Comparison of ENCODE assay signal across 19 cellular contexts in the genomic region with DNA sequence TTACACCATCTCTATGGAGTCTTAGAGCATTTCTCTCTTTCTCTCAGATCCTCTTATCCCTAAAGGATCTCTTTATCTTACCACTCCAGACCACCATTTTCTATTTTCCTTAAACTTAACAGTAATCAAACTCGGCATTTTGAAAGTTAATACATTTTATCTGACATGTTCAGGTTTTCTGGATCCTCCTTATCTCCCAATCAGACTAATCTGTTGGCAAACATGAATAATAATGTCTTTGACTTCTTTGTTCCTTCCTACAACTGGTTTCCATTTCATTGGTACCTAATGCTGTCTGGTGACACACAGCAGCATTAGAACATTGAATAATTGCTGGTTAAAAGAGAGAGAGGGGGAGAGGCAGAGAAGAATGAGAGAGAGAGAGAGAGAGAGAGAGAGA.
DNase-seq lines count a peak whose midpoint lies in the region; FAIRE-seq and TF ChIP-seq lines count a peak whose summit lies in the region.
"Had no signal": no experiment of that assay in that cellular context is flagged by ENCODE, and none has a peak within 500 bp of the region (broad histone marks: within the 10 kb centered on the region; RNA-seq: fewer than 3 reads in every experiment).

No MANE protein-coding gene starts in this region.

- CTCF ChIA-PET in SK-N-SH (lab: Yijun Ruan, JAX): no interaction called here

- H2BK120ac ChIP-seq in mesendoderm (ENCODE audit: low read depth, low read length): no peak overlapping the region
- no peak overlapping the region for H2BK120ac ChIP-seq in neuronal stem cell (ENCODE audit: low read depth, low read length)

- no peak overlapping the region for H2BK12ac ChIP-seq in neuronal stem cell (ENCODE audit: low read length)

- TF ChIP-seq RAD21 in SK-N-SH (IDR thresholded peaks at IDR 0.05; ENCODE audit: low read length): no peak

- H3K9me3 ChIP-seq in SK-N-SH: no peaks in the 10 kb centered on the region
- H3K9me3 ChIP-seq in neuronal stem cell (replicated peaks in 1 of 2; ENCODE audit: control insufficient read depth in 2 of 2, insufficient read depth in 1 of 2, low read depth in 1 of 2, low read length in 2 of 2): peaks cover 0 to 4% of the 10 kb centered on the region in 2 donors
- H3K9me3 ChIP-seq in uterus: no peaks in the 10 kb centered on the region
- no peaks in the 10 kb centered on the region for H3K9me3 ChIP-seq in esophagus squamous epithelium

- no peaks in the 10 kb centered on the region for H3K36me3 ChIP-seq in SK-N-SH (replicated peaks in 1 of 2; ENCODE audit: control insufficient read depth in 1 of 2, insufficient read depth in 2 of 2, low read length in 1 of 2)
- no peaks in the 10 kb centered on the region for H3K36me3 ChIP-seq in mesendoderm (ENCODE audit: control insufficient read depth, insufficient read depth, low read length)
- H3K36me3 ChIP-seq in neuronal stem cell (replicated peaks in 1 of 2; ENCODE audit: control insufficient read depth in 2 of 2, insufficient read depth in 2 of 2, low read length in 2 of 2): no peaks in the 10 kb centered on the region
- no peaks in the 10 kb centered on the region for H3K36me3 ChIP-seq in uterus
- H3K36me3 ChIP-seq in esophagus squamous epithelium: no peaks in the 10 kb centered on the region
- H3K36me3 ChIP-seq: BLaER1 had no signal

- no peak overlapping the region for H2AK5ac ChIP-seq in mesendoderm (ENCODE audit: low read length)
- H2AK5ac ChIP-seq in neuronal stem cell (ENCODE audit: low read depth, low read length): no peak overlapping the region

- H3K79me1 ChIP-seq in mesendoderm (ENCODE audit: low read length): no peaks in the 10 kb centered on the region
- no peaks in the 10 kb centered on the region for H3K79me1 ChIP-seq in neuronal stem cell (ENCODE audit: low read depth, low read length)

- no peaks in the 10 kb centered on the region for H3K27me3 ChIP-seq in SK-N-SH (ENCODE audit: insufficient read depth)
- no peaks in the 10 kb centered on the region for H3K27me3 ChIP-seq in mesendoderm (ENCODE audit: insufficient read depth, low read length, poor library complexity)
- no peaks in the 10 kb centered on the region for H3K27me3 ChIP-seq in neuronal stem cell (ENCODE audit: control insufficient read depth in 3 of 3, insufficient read depth in 3 of 3, low read depth in 1 of 3, low read length in 3 of 3)
- H3K27me3 ChIP-seq in uterus: no peaks in the 10 kb centered on the region
- no peaks in the 10 kb centered on the region for H3K27me3 ChIP-seq in esophagus squamous epithelium
- H3K27me3 ChIP-seq: BLaER1 had no signal

- H3K9ac ChIP-seq in SK-N-SH: no peak overlapping the region
- no peak overlapping the region for H3K9ac ChIP-seq in mesendoderm (ENCODE audit: low read length)
- H3K9ac ChIP-seq in neuronal stem cell (ENCODE audit: low read depth, low read length, poor library complexity): no peak overlapping the region
- H3K9ac ChIP-seq: BLaER1 had no signal

- no peaks in the 10 kb centered on the region for H4K20me1 ChIP-seq in SK-N-SH (ENCODE audit: insufficient read depth)
- H4K20me1 ChIP-seq: BLaER1 had no signal

- peak; percentile 41 for FAIRE-seq in D721Med (lab: Jason Lieb, UNC)
- FAIRE-seq: A204.1, GM12878, H1, HTR-8/SVneo had no signal

- H4K91ac ChIP-seq in neuronal stem cell (ENCODE audit: low read depth, low read length, poor library complexity): no peak overlapping the region

- DNase-seq in D721Med (ENCODE audit: insufficient read length, low spot score): no peak
- DNase-seq in SK-N-SH: no peak
- DNase-seq in mesendoderm: peak; percentile 9
- no peak for DNase-seq in neuronal stem cell (ENCODE audit: low spot score)
- no peak for DNase-seq in uterus
- no peak for DNase-seq in esophagus squamous epithelium (lab: John Stamatoyannopoulos, UW)
- DNase-seq in DMS114 treated with DMSO at 0.1 percent for 48 hours (lab: John Stamatoyannopoulos, UW; ENCODE audit: unreplicated experiment): no peak
- DNase-seq: AML-193; CD4-positive, alpha-beta memory T cell; DMS53; DND-41; EL; H9; IMR-90 had no signal

- intact Hi-C loops in uterus (cut with DNase I; ENCODE audit: low total_unique reads): no loop called here
- intact Hi-C loops in esophagus squamous epithelium (cut with DNase I): no loop called here

- WGBS in SK-N-SH (ENCODE audit: low lambda C conversion rate): 11% methylated on average over 1 of the region's 1 CpG
- WGBS in mesendoderm (ENCODE audit: extremely low coverage, insufficient coverage, low lambda C conversion rate): no CpG with 5 or more reads among the region's 1 CpG
- no CpG with 5 or more reads among the region's 1 CpG for WGBS in neuronal stem cell (ENCODE audit: extremely low coverage in 2 of 2, insufficient read length in 2 of 2, insufficient replicate concordance in 1 of 2), 2 donors
- whole genome bisulfite sequencing in esophagus squamous epithelium, 2 donors: 59 to 67% methylated on average over 1 of the region's 1 CpG

- H2BK5ac ChIP-seq in mesendoderm (ENCODE audit: low read length) (no peak overlapping the region), neuronal stem cell (ENCODE audit: low read length) (no peak overlapping the region)

- H4K5ac ChIP-seq in mesendoderm (ENCODE audit: low read length): no peak overlapping the region

- no peak for TF ChIP-seq POLR2A in uterus (IDR thresholded peaks at IDR 0.05)
- no peak for TF ChIP-seq POLR2A in esophagus squamous epithelium (IDR thresholded peaks at IDR 0.05)

- no peaks in the 10 kb centered on the region for H3F3A ChIP-seq in SK-N-SH (replicated peaks; ENCODE audit: insufficient read depth)

- H3K56ac ChIP-seq in mesendoderm (ENCODE audit: low read length): no peak overlapping the region

- H3K79me2 ChIP-seq in SK-N-SH (ENCODE audit: insufficient read depth): no peaks in the 10 kb centered on the region
- H3K79me2 ChIP-seq in mesendoderm (ENCODE audit: control insufficient read depth, insufficient read depth, low read length): no peaks in the 10 kb centered on the region

- H3K4me1 ChIP-seq in SK-N-SH (ENCODE audit: control insufficient read depth in 1 of 2, insufficient read depth in 2 of 2, low read depth in 1 of 2, low read length in 1 of 2) (no peaks in the 10 kb centered on the region; a peak in 1 of 4 replicates), mesendoderm (ENCODE audit: control insufficient read depth, low read depth, low read length) (no peaks in the 10 kb centered on the region), neuronal stem cell (ENCODE audit: control insufficient read depth in 2 of 2, insufficient read depth in 1 of 2, low read depth in 1 of 2, low read length in 2 of 2) (no peaks in the 10 kb centered on the region), uterus (no peaks in the 10 kb centered on the region), esophagus squamous epithelium (no peaks in the 10 kb centered on the region)
- H3K4me1 ChIP-seq: BLaER1 had no signal

- H3K18ac ChIP-seq in mesendoderm (ENCODE audit: low read length): no peak overlapping the region
- no peak overlapping the region for H3K18ac ChIP-seq in neuronal stem cell (ENCODE audit: low read length)

- H3K27ac ChIP-seq in SK-N-SH (ENCODE audit: low read depth in 2 of 2, low read length in 1 of 2) (no peak overlapping the region), mesendoderm (ENCODE audit: low read depth, low read length) (no peak overlapping the region), neuronal stem cell (replicated peaks; ENCODE audit: low read length) (no peak overlapping the region), uterus (no peak overlapping the region), esophagus squamous epithelium (no peak overlapping the region)
- H3K27ac ChIP-seq: BLaER1 had no signal

- TF ChIP-seq CTCF in D721Med (IDR thresholded peaks at IDR 0.05; ENCODE audit: insufficient read depth, missing control alignments): no peak
- TF ChIP-seq CTCF in SK-N-SH (IDR thresholded peaks at IDR 0.05): no peak
- TF ChIP-seq CTCF in uterus (IDR thresholded peaks at IDR 0.05): no peak
- no peak for TF ChIP-seq CTCF in esophagus squamous epithelium (IDR thresholded peaks at IDR 0.05)

- POLR2A ChIA-PET in SK-N-SH (lab: Yijun Ruan, JAX): no interaction called here

- no peak for TF ChIP-seq EP300 in SK-N-SH (IDR thresholded peaks at IDR 0.05; ENCODE audit: borderline replicate concordance in 1 of 2, low read depth in 1 of 2, low read length in 1 of 2)

- no peak overlapping the region for H3K23ac ChIP-seq in mesendoderm (ENCODE audit: low read length)
- H3K23ac ChIP-seq in neuronal stem cell (ENCODE audit: low read depth, low read length, poor library complexity): no peak overlapping the region

- H3K4ac ChIP-seq in mesendoderm (ENCODE audit: low read depth, low read length): no peak overlapping the region
- H3K4ac ChIP-seq in neuronal stem cell (ENCODE audit: low read length): no peak overlapping the region

- H4K8ac ChIP-seq in mesendoderm (ENCODE audit: low read depth, low read length): no peak overlapping the region
- H4K8ac ChIP-seq in neuronal stem cell (ENCODE audit: low read depth, low read length): no peak overlapping the region

- H3K4me2 ChIP-seq in SK-N-SH (no peak overlapping the region), mesendoderm (ENCODE audit: low read length) (no peak overlapping the region), neuronal stem cell (ENCODE audit: insufficient read depth, low read length, poor library complexity, severe bottlenecking) (no peak overlapping the region)
- H3K4me2 ChIP-seq: BLaER1 had no signal

- no peak overlapping the region for H3K4me3 ChIP-seq in SK-N-SH (ENCODE audit: low read depth in 2 of 2, low read length in 1 of 2)
- H3K4me3 ChIP-seq in mesendoderm (ENCODE audit: low read length): no peak overlapping the region
- H3K4me3 ChIP-seq in neuronal stem cell (ENCODE audit: low read length in 2 of 2): no peak overlapping the region
- no peak overlapping the region for H3K4me3 ChIP-seq in uterus
- H3K4me3 ChIP-seq in esophagus squamous epithelium: no peak overlapping the region
- H3K4me3 ChIP-seq: BLaER1, GM12878 had no signal

- no peak overlapping the region for H3K14ac ChIP-seq in neuronal stem cell (ENCODE audit: low read length)

- no peak overlapping the region for H2AFZ ChIP-seq in SK-N-SH (ENCODE audit: low read depth)
- peak overlapping the region; percentile 35 for H2AFZ ChIP-seq in neuronal stem cell (ENCODE audit: low read length)

- H3K9me2 ChIP-seq in SK-N-SH: no peaks in the 10 kb centered on the region

- H2BK15ac ChIP-seq in mesendoderm (replicated peaks; ENCODE audit: low read depth) (no peak overlapping the region), neuronal stem cell (ENCODE audit: low read length) (no peak overlapping the region)

TF ChIP-seq in SK-N-SH, 30 proteins besides CTCF, POLR2A, EP300 and RAD21 (continues in another document):
- TF ChIP-seq FOXM1 (IDR thresholded peaks at IDR 0.05; ENCODE audit: low read depth) (no peak), RFX5 (IDR thresholded peaks at IDR 0.05; ENCODE audit: low read length) (no peak)
- TF ChIP-seq, protein P1, sequence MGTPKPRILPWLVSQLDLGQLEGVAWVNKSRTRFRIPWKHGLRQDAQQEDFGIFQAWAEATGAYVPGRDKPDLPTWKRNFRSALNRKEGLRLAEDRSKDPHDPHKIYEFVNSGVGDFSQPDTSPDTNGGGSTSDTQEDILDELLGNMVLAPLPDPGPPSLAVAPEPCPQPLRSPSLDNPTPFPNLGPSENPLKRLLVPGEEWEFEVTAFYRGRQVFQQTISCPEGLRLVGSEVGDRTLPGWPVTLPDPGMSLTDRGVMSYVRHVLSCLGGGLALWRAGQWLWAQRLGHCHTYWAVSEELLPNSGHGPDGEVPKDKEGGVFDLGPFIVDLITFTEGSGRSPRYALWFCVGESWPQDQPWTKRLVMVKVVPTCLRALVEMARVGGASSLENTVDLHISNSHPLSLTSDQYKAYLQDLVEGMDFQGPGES (IDR thresholded peaks at IDR 0.05; ENCODE audit: low read depth, low read length): no peak
